8 cellular contexts compared by ENCODE assay signal in the genomic region with DNA sequence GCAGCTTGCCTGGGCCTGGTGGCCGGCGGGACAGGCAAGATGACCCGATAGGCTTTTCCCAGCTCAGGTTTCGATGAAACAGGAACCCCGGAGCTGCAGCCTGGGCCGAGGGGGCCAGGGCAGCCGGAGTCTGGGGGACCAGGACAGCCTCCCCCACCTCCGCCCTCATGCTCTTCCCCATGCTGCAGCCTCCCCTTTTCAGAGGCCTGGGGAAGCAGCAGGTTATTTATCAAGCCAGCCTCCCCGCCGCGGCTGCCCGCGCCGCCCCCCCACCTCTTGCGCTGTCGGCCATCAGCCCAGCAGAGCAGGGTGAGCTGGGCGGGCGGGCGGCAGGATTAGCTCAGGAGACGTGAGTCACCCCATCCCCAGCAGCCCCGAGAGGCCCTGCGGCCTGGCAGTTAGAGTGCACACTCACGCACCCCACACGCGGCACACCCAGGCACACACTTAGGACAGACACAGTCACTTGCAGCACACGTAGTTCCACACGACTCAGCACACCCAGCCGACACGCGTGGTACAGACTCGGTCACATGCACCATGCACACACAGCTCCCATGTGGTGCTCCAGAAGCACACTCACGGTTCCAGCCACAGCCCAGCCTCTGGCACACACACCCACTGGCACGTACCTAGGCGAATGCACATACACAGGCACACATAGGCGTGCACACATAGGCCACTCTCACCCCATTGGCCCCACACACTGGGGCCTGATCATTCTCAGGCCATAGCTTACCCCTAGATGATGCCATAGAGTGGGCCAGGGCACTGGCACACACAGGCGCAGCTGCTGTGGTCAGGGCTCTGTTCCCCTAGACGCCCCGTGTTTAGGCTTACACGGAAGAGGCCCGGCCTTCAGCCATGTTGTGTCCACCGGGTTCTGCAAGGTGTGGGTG. TPM values are rescaled to one million over a fixed set of nuclear protein-coding genes. Genes with fewer than 3 reads are reported as not detected.
DNase-seq lines count a peak whose midpoint lies in the region; ATAC-seq, FAIRE-seq and TF ChIP-seq lines count a peak whose summit lies in the region.

No MANE protein-coding gene starts in this region.

- TF ChIP-seq POLR2A in lower leg skin (IDR thresholded peaks at IDR 0.05), result no peak

- ATAC-seq in GM19023 (IDR thresholded peaks at IDR 0.05; ENCODE audit: unreplicated experiment) (peak; percentile 31), HG02885 (IDR thresholded peaks at IDR 0.05; ENCODE audit: poor library complexity, unreplicated experiment) (no peak)

- WGBS in lower leg skin, 2 donors, result 14 to 16% methylated on average over 28 to 34 of the region's 41 CpGs

- H3K27me3 ChIP-seq in bronchial epithelial cell (ENCODE audit: control insufficient read depth, insufficient read depth, low read length), result no peaks in the 10 kb centered on the region

- peak overlapping the region; percentile 20 for H3K4me3 ChIP-seq in AG04449 (ENCODE audit: low read depth, low read length)
- H3K4me3 ChIP-seq in bronchial epithelial cell (ENCODE audit: low read depth, low read length), result no peak overlapping the region
- H3K4me3 ChIP-seq in lower leg skin (ENCODE audit: low read depth, poor library complexity, severe bottlenecking), result no peak overlapping the region

- DNase-seq in AG04449 (ENCODE audit: low read depth, low spot score) (no peak), NCI-H2107 treated with DMSO at 0.1 percent for 48 hours (lab: John Stamatoyannopoulos, UW; ENCODE audit: unreplicated experiment) (peak; percentile 17), bronchial epithelial cell (ENCODE audit: low read depth) (peak; percentile 85), lower leg skin (ENCODE audit: low spot score in 2 of 2) (peak; percentile 87 to 98), stromal cell of bone marrow (ENCODE audit: low read depth) (peak; percentile 93), NCI-H1436 treated with DMSO at 0.1 percent for 48 hours (lab: John Stamatoyannopoulos, UW) (no peak)

- no peak for TF ChIP-seq CTCF in AG04449 (IDR thresholded peaks at IDR 0.05; ENCODE audit: insufficient read depth, low read length, missing control alignments)
- TF ChIP-seq CTCF in bronchial epithelial cell (IDR thresholded peaks at IDR 0.05; ENCODE audit: insufficient read depth, low read length, severe bottlenecking), result no peak
- TF ChIP-seq CTCF in lower leg skin (IDR thresholded peaks at IDR 0.05), result no peak

- no peak for FAIRE-seq in bronchial epithelial cell (lab: Jason Lieb, UNC)

- POLR2A ChIA-PET in AG04449 (lab: Yijun Ruan, JAX), result interaction anchor here (0.9 to 3.1 kb wide), 10 partner anchors 9 to 36 kb away, joined by 3 to 14 read pairs (median 5); partner anchors contain the start of gene CXXC5

- no peaks in the 10 kb centered on the region for H3K36me3 ChIP-seq in bronchial epithelial cell (ENCODE audit: control insufficient read depth, insufficient read depth, low read length)

- intact Hi-C loops in lower leg skin (cut with DNase I; ENCODE audit: low total_unique reads), result no loop called here

- CTCF ChIA-PET in AG04449 (lab: Yijun Ruan, JAX), result interaction anchor here (0.9 to 20.7 kb wide), 7 partner anchors 9 to 105 kb away, joined by 3 to 303 read pairs (median 5); no protein-coding TSS in a partner anchor

RNA-seq across cellular contexts. Expression of gene CXXC5, which starts 13.0 kb away (rescaled TPM):
- total RNA-seq in bronchial epithelial cell, result 6.1 and 27.4 TPM in 2 replicates
- 10 to 100 TPM; 36.4 to 69.3 (median 45.2) TPM for total RNA-seq in lower leg skin

Comparison
In these comparisons a context has a peak if more than half of its experiments do, and no peak if none do; other contexts are left out.
1. DNase-seq: peak in NCI-H2107 treated with DMSO at 0.1 percent for 48 hours (single experiment), bronchial epithelial cell (single experiment), lower leg skin (2 of 2) and stromal cell of bone marrow (single experiment); none in AG04449 (single experiment) and NCI-H1436 treated with DMSO at 0.1 percent for 48 hours (single experiment).